Comparison of ENCODE assay signal across 9 cellular contexts in the genomic region with DNA sequence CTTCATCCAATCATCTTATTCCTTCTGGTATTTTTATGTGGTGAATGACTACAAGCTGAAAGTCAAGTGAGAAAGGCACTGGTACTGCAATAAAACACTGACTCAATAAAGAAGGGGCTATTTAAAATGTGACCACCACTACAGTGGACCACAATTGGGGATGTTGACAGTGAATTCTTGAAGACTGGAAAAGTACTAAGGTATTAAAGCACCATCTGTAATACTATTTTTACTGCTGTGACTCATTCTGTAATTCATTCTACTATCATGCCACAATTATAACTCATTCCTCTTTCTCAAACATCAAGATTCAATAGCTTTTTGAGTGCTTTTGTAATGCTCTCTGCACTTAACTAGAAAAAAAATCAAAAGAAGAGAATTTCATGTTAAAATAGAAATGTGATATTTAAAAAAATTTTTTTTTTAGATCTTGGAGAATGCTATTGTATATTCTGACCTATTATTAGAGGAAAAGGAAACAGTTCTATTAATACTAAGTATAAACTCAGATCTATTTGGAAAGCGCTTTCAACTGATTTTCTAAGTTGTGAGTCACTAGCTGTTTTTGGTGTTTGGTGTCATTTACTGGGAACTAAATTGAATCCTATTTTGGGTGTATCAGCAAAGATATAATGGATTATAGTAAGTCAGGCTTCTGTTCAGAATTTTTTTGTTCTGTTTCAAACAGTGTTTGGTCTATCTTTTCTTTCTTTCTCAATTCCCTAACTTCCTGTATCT.
DNase-seq lines count a peak whose midpoint lies in the region; ATAC-seq and TF ChIP-seq lines count a peak whose summit lies in the region.
"Had no signal": no experiment of that assay in that cellular context is flagged by ENCODE, and none has a peak within 500 bp of the region (broad histone marks: within the 10 kb centered on the region; RNA-seq: fewer than 3 reads in every experiment).

No MANE protein-coding gene starts in this region.

- POLR2A ChIA-PET in SK-N-SH (lab: Yijun Ruan, JAX) = no interaction called here
- POLR2A ChIA-PET in activated CD4-positive, alpha-beta T cell treated with anti-CD3 and anti-CD28 coated beads, Interleukin-2, amount 10 ng/mL, durations not matched to agents 7 days and 5 days (lab: Charles Lee) = no interaction called here

- H3K9me3 Mint-ChIP-seq in activated CD4-positive, alpha-beta T cell treated with anti-CD3 and anti-CD28 coated beads, Interleukin-2, amount 10 ng/mL, durations not matched to agents 7 days and 5 days = peaks cover 2% of the 10 kb centered on the region
- H3K9me3 Mint-ChIP-seq in progenitor cell of endocrine pancreas (ENCODE audit: low read depth) = no peaks in the 10 kb centered on the region

- H3K4me1 ChIP-seq in SK-N-SH (ENCODE audit: control insufficient read depth in 1 of 2, insufficient read depth in 2 of 2, low read depth in 1 of 2, low read length in 1 of 2) = peaks cover 3 to 43% of the 10 kb centered on the region in 2 experiments

- peaks cover 17% of the 10 kb centered on the region for H3K4me1 Mint-ChIP-seq in activated CD4-positive, alpha-beta T cell treated with anti-CD3 and anti-CD28 coated beads, Interleukin-2, amount 10 ng/mL, durations not matched to agents 7 days and 5 days
- peaks cover 43% of the 10 kb centered on the region for H3K4me1 Mint-ChIP-seq in progenitor cell of endocrine pancreas (ENCODE audit: low read depth)

- H3K27ac Mint-ChIP-seq in activated CD4-positive, alpha-beta T cell treated with anti-CD3 and anti-CD28 coated beads, Interleukin-2, amount 10 ng/mL, durations not matched to agents 7 days and 5 days = no peak overlapping the region
- H3K27ac Mint-ChIP-seq in progenitor cell of endocrine pancreas = no peak overlapping the region

- H3K4me3 Mint-ChIP-seq in activated CD4-positive, alpha-beta T cell treated with anti-CD3 and anti-CD28 coated beads, Interleukin-2, amount 10 ng/mL, durations not matched to agents 7 days and 5 days = no peak overlapping the region
- H3K4me3 Mint-ChIP-seq in progenitor cell of endocrine pancreas (ENCODE audit: low read depth) = no peak overlapping the region

- no peaks in the 10 kb centered on the region for H3K27me3 Mint-ChIP-seq in activated CD4-positive, alpha-beta T cell treated with anti-CD3 and anti-CD28 coated beads, Interleukin-2, amount 10 ng/mL, durations not matched to agents 7 days and 5 days
- H3K27me3 Mint-ChIP-seq in progenitor cell of endocrine pancreas = peaks cover 30% of the 10 kb centered on the region

- whole genome bisulfite sequencing in SK-N-SH (ENCODE audit: low lambda C conversion rate) = 6% methylated on average over 1 of the region's 1 CpG

- CTCF ChIA-PET in SK-N-SH (lab: Yijun Ruan, JAX) = interaction anchor here (0.6 to 1.1 kb wide), 2 partner anchors 64 to 288 kb away, joined by 3 read pairs; no protein-coding TSS in a partner anchor
- CTCF ChIA-PET in activated CD4-positive, alpha-beta T cell treated with anti-CD3 and anti-CD28 coated beads, Interleukin-2, amount 10 ng/mL, durations not matched to agents 7 days and 5 days (lab: Charles Lee) = interaction anchor here (1.1 to 2.0 kb wide), 3 partner anchors 10 to 27 kb away, joined by 3 to 5 read pairs (median 3); no protein-coding TSS in a partner anchor

- H3K36me3 Mint-ChIP-seq in activated CD4-positive, alpha-beta T cell treated with anti-CD3 and anti-CD28 coated beads, Interleukin-2, amount 10 ng/mL, durations not matched to agents 7 days and 5 days (ENCODE audit: low read depth) = no peaks in the 10 kb centered on the region
- H3K36me3 Mint-ChIP-seq in progenitor cell of endocrine pancreas (ENCODE audit: insufficient read depth) = no peaks in the 10 kb centered on the region

- peak in 1 of 2 experiments; percentile 62; a peak in 1 of 4 replicates for TF ChIP-seq EP300 in SK-N-SH (IDR thresholded peaks at IDR 0.05; ENCODE audit: borderline replicate concordance in 1 of 2, low read depth in 1 of 2, low read length in 1 of 2)

- peak overlapping the region; percentile 31 for H3K4me2 ChIP-seq in SK-N-SH

- DNase-seq in GM04504 (ENCODE audit: low read depth) (peak; percentile 76), SK-N-SH (no peak), foreskin melanocyte (peak; percentile 63), hippocampal formation (lab: John Stamatoyannopoulos, UW) (no peak), progenitor cell of endocrine pancreas (ENCODE audit: low spot score, unreplicated experiment) (no peak)
- DNase-seq in stimulated activated naive CD8-positive, alpha-beta T cell treated with anti-CD3 and anti-CD28 coated beads, Interleukin-15, Interleukin-2, amounts not matched to agents 100 U/mL and 50 U/mL, for 24 hours = no peak
- no peak for DNase-seq in activated CD4-positive, alpha-beta T cell treated with anti-CD3 and anti-CD28 coated beads, Interleukin-2, amount 10 ng/mL, durations not matched to agents 7 days and 5 days
- no peak for DNase-seq in stimulated activated naive CD4-positive, alpha-beta T cell (lab: John Stamatoyannopoulos, UW)
- DNase-seq: activated gamma-delta T cell had no signal

- no peaks in the 10 kb centered on the region for H3K9me3 ChIP-seq in SK-N-SH

- H4K20me1 ChIP-seq in SK-N-SH (ENCODE audit: insufficient read depth) = no peaks in the 10 kb centered on the region

- no peaks in the 10 kb centered on the region for H3K36me3 ChIP-seq in SK-N-SH (replicated peaks in 1 of 2; ENCODE audit: control insufficient read depth in 1 of 2, insufficient read depth in 2 of 2, low read length in 1 of 2)

- H3K27ac ChIP-seq in SK-N-SH (ENCODE audit: low read depth in 2 of 2, low read length in 1 of 2) = peak overlapping the region; percentile 65 to 95; a peak in 3 of 4 replicates

- peaks cover 31% of the 10 kb centered on the region for H3F3A ChIP-seq in SK-N-SH (replicated peaks; ENCODE audit: insufficient read depth)

- H2AFZ ChIP-seq in SK-N-SH (ENCODE audit: low read depth) = no peak overlapping the region

- H3K79me2 ChIP-seq in SK-N-SH (ENCODE audit: insufficient read depth) = no peaks in the 10 kb centered on the region

- ATAC-seq in stimulated activated naive CD8-positive, alpha-beta T cell treated with anti-CD3 and anti-CD28 coated beads, Interleukin-15, Interleukin-2, amounts not matched to agents 100 U/mL and 50 U/mL, for 24 hours = peak; percentile 21

- H3K27me3 ChIP-seq in SK-N-SH (ENCODE audit: insufficient read depth) = no peaks in the 10 kb centered on the region

- H3K9me2 ChIP-seq in SK-N-SH = no peaks in the 10 kb centered on the region

- no peak for TF ChIP-seq CTCF in SK-N-SH (IDR thresholded peaks at IDR 0.05)
- no peak for TF ChIP-seq CTCF in progenitor cell of endocrine pancreas (IDR thresholded peaks at IDR 0.05; ENCODE audit: unreplicated experiment)

- no peak overlapping the region for H3K4me3 ChIP-seq in SK-N-SH (ENCODE audit: low read depth in 2 of 2, low read length in 1 of 2)

- TF ChIP-seq RAD21 in SK-N-SH (IDR thresholded peaks at IDR 0.05; ENCODE audit: low read length) = no peak

- H3K9ac ChIP-seq in SK-N-SH = peak overlapping the region; percentile 63; the same call in 1 of the 2 replicates

TF ChIP-seq in SK-N-SH, 30 proteins besides CTCF, POLR2A, EP300 and RAD21 (continues in another document):
- TF ChIP-seq FOXJ3 (CRISPR knock-in tag; IDR thresholded peaks at IDR 0.05) (no peak), NRF1 (IDR thresholded peaks at IDR 0.05; ENCODE audit: low read depth, low read length) (no peak), MAX (IDR thresholded peaks at IDR 0.05; ENCODE audit: low read depth) (no peak), MEF2A (IDR thresholded peaks at IDR 0.05; ENCODE audit: borderline replicate concordance, low read depth) (peak; percentile 93), FOXM1 (IDR thresholded peaks at IDR 0.05; ENCODE audit: low read depth) (no peak; the same call in 1 of the 2 replicates), YY1 (IDR thresholded peaks at IDR 0.05; ENCODE audit: low read depth) (no peak), POLR2AphosphoS5 (IDR thresholded peaks at IDR 0.05; ENCODE audit: low read depth, low read length) (no peak), IRF3 (IDR thresholded peaks at IDR 0.05; ENCODE audit: low read depth, low read length) (no peak), GABPA (IDR thresholded peaks at IDR 0.05; ENCODE audit: low read depth) (no peak), ELF1 (IDR thresholded peaks at IDR 0.05) (no peak), FOSL2 (IDR thresholded peaks at IDR 0.05; ENCODE audit: borderline replicate concordance, low read depth) (peak; percentile 77; the same call in 1 of the 2 replicates), TEAD4 (IDR thresholded peaks at IDR 0.05; ENCODE audit: borderline replicate concordance, insufficient read depth) (0 out of 2 replicates have a peak, but pooled peaks have one; percentile 9), EZH2phosphoT487 (IDR thresholded peaks at IDR 0.05; ENCODE audit: borderline replicate concordance, low read depth) (no peak), MXI1 (IDR thresholded peaks at IDR 0.05; ENCODE audit: low read depth, low read length) (no peak), SIN3A (IDR thresholded peaks at IDR 0.05; ENCODE audit: borderline replicate concordance, low read depth, low read length) (no peak), RXRA (IDR thresholded peaks at IDR 0.05; ENCODE audit: borderline replicate concordance, low read depth) (no peak), TAF1 (IDR thresholded peaks at IDR 0.05; ENCODE audit: borderline replicate concordance, low read depth, low read length) (no peak), NFIC (IDR thresholded peaks at IDR 0.05; ENCODE audit: borderline replicate concordance) (no peak), RCOR1 (IDR thresholded peaks at IDR 0.05; ENCODE audit: low read length) (no peak)
- TF ChIP-seq, protein P1, sequence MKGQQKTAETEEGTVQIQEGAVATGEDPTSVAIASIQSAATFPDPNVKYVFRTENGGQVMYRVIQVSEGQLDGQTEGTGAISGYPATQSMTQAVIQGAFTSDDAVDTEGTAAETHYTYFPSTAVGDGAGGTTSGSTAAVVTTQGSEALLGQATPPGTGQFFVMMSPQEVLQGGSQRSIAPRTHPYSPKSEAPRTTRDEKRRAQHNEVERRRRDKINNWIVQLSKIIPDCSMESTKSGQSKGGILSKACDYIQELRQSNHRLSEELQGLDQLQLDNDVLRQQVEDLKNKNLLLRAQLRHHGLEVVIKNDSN (IDR thresholded peaks at IDR 0.05; ENCODE audit: borderline replicate concordance, low read depth) = no peak

Comparison
In these comparisons a context has a peak if more than half of its experiments do, and no peak if none do; other contexts are left out.
1. DNase-seq: peak in GM04504 (single experiment) and foreskin melanocyte (single experiment); none in SK-N-SH (single experiment), stimulated activated naive CD8-positive, alpha-beta T cell treated with anti-CD3 and anti-CD28 coated beads, Interleukin-15, Interleukin-2, amounts not matched to agents 100 U/mL and 50 U/mL, for 24 hours (single experiment), hippocampal formation (0 of 2), activated CD4-positive, alpha-beta T cell treated with anti-CD3 and anti-CD28 coated beads, Interleukin-2, amount 10 ng/mL, durations not matched to agents 7 days and 5 days (single experiment), progenitor cell of endocrine pancreas (single experiment) and stimulated activated naive CD4-positive, alpha-beta T cell (0 of 6).